Comparison of ENCODE assay signal across 1 cellular context in the genomic region with DNA sequence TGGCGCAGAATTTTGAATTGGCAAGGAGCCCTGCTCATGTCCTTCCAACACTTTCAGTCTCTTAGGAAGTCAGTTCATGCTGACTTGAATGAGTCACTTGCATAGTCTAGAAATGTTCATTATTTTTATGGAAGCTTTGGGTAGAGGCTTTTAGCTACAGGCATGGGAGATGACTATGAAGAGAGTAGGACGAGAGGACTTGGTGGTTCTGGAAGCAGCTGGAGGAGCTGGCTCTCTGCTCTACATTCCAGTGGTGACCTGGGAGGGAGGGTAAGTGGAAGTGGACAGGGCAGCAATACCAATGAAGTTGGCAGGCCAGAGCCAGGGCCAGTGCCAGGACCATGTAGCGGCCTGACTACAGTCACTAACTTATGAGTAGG.
TF ChIP-seq lines count a peak whose summit lies in the region.

No MANE protein-coding gene starts in this region.

TF ChIP-seq in endothelial cell of umbilical vein, 7 proteins besides CTCF, POLR2A, EP300 and RAD21:
- TF ChIP-seq JUN (IDR thresholded peaks at IDR 0.05; ENCODE audit: borderline replicate concordance, insufficient read depth, insufficient read length, low read depth): peak; percentile 56
- no peak for TF ChIP-seq GATA2 (IDR thresholded peaks at IDR 0.05; ENCODE audit: insufficient read depth, insufficient read length, low read depth, low read length)
- TF ChIP-seq, protein P1, sequence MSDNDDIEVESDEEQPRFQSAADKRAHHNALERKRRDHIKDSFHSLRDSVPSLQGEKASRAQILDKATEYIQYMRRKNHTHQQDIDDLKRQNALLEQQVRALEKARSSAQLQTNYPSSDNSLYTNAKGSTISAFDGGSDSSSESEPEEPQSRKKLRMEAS (IDR thresholded peaks at IDR 0.05; ENCODE audit: insufficient read depth, insufficient read length): no peak
- TF ChIP-seq FOS (IDR thresholded peaks at IDR 0.05; ENCODE audit: borderline replicate concordance, insufficient read depth, low read length): peak; percentile 85
